ENCODE assay signal across 13 cellular contexts in the genomic region with DNA sequence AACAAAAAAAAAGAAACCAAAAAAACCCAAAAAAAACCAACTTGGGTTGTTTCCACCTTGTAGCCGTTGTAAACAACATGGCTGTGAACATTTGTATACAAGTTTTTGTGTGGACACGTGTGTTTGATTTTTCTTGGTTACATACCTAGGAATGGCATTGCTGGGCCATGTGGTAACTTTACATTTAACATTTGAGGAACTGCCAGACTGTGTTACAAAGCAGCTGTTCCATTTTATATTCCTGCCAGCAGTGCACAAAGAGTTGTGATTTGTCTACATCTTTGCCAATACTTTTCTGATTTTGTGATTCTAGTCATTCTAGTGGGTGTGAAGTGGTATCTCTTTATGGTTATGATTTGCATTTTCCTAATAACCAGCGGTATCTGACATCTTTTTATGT.
"Had no signal": no experiment of that assay in that cellular context is flagged by ENCODE, and none has a peak within 500 bp of the region (broad histone marks: within the 10 kb centered on the region; RNA-seq: fewer than 3 reads in every experiment).

No MANE protein-coding gene starts in this region.

- H3K27ac Mint-ChIP-seq: activated CD4-positive, alpha-beta memory T cell treated with anti-CD3 and anti-CD28 coated beads, Interleukin-2, amount 10 ng/mL, durations not matched to agents 7 days and 5 days; activated naive CD8-positive, alpha-beta T cell treated with anti-CD3 and anti-CD28 coated beads for 36 hours; neural progenitor cell; progenitor cell of endocrine pancreas; stimulated activated naive CD8-positive, alpha-beta T cell treated with anti-CD3 and anti-CD28 coated beads, Interleukin-15, amount 100 ng/mL, for 72 hours had no signal

- H3K4me3 ChIP-seq: colonic mucosa, neural progenitor cell, vagina had no signal

- H3K9me3 Mint-ChIP-seq: activated CD4-positive, alpha-beta memory T cell treated with anti-CD3 and anti-CD28 coated beads, Interleukin-2, amount 10 ng/mL, durations not matched to agents 7 days and 5 days; activated naive CD8-positive, alpha-beta T cell treated with anti-CD3 and anti-CD28 coated beads for 36 hours; neural progenitor cell; stimulated activated naive CD8-positive, alpha-beta T cell treated with anti-CD3 and anti-CD28 coated beads, Interleukin-15, amount 100 ng/mL, for 72 hours had no signal

- H3K9ac ChIP-seq: neural progenitor cell had no signal

- H3K27me3 ChIP-seq: brain microvascular endothelial cell, colonic mucosa, neural progenitor cell, vagina had no signal

- H3K36me3 ChIP-seq: neural progenitor cell had no signal

- DNase-seq: activated CD4-positive, alpha-beta memory T cell treated with anti-CD3 and anti-CD28 coated beads, Interleukin-2, amount 10 ng/mL, durations not matched to agents 7 days and 5 days; activated CD4-positive, alpha-beta T cell treated with anti-CD3 and anti-CD28 coated beads for 36 hours; activated naive CD8-positive, alpha-beta T cell treated with anti-CD3 and anti-CD28 coated beads for 36 hours; brain microvascular endothelial cell; central memory CD4-positive, alpha-beta T cell; colonic mucosa; left ventricle myocardium superior; stimulated activated CD4-positive, alpha-beta T cell treated with anti-CD3 and anti-CD28 coated beads, Interleukin-2, amount 100 ng/mL, for 24 hours; stimulated activated naive CD8-positive, alpha-beta T cell treated with anti-CD3 and anti-CD28 coated beads, Interleukin-15, amount 100 ng/mL, for 72 hours; trophoblast cell had no signal

- H3K9me3 ChIP-seq: colonic mucosa, vagina had no signal

- H3K4me3 Mint-ChIP-seq: activated CD4-positive, alpha-beta memory T cell treated with anti-CD3 and anti-CD28 coated beads, Interleukin-2, amount 10 ng/mL, durations not matched to agents 7 days and 5 days; activated CD4-positive, alpha-beta T cell treated with anti-CD3 and anti-CD28 coated beads for 36 hours; activated naive CD8-positive, alpha-beta T cell treated with anti-CD3 and anti-CD28 coated beads for 36 hours; neural progenitor cell; stimulated activated naive CD8-positive, alpha-beta T cell treated with anti-CD3 and anti-CD28 coated beads, Interleukin-15, amount 100 ng/mL, for 72 hours had no signal

- H3K27ac ChIP-seq: brain microvascular endothelial cell, colonic mucosa, neural progenitor cell, vagina had no signal

- ATAC-seq: activated CD4-positive, alpha-beta T cell treated with anti-CD3 and anti-CD28 coated beads for 36 hours; left ventricle myocardium superior; stimulated activated naive CD8-positive, alpha-beta T cell treated with anti-CD3 and anti-CD28 coated beads, Interleukin-15, amount 100 ng/mL, for 72 hours had no signal

- H3K4me2 ChIP-seq: neural progenitor cell had no signal

- H3K4me1 ChIP-seq: colonic mucosa, neural progenitor cell, vagina had no signal

- H3K4me1 Mint-ChIP-seq: neural progenitor cell had no signal

- H3K27me3 Mint-ChIP-seq: activated CD4-positive, alpha-beta memory T cell treated with anti-CD3 and anti-CD28 coated beads, Interleukin-2, amount 10 ng/mL, durations not matched to agents 7 days and 5 days; activated CD4-positive, alpha-beta T cell treated with anti-CD3 and anti-CD28 coated beads for 36 hours; activated naive CD8-positive, alpha-beta T cell treated with anti-CD3 and anti-CD28 coated beads for 36 hours; progenitor cell of endocrine pancreas; stimulated activated naive CD8-positive, alpha-beta T cell treated with anti-CD3 and anti-CD28 coated beads, Interleukin-15, amount 100 ng/mL, for 72 hours had no signal

- H2AFZ ChIP-seq: neural progenitor cell had no signal
